Comparison of ENCODE assay signal across 13 cellular contexts in genomic region chr6:135640449-135641111, GRCh38.
DNase-seq lines count a peak whose midpoint lies in the region; ATAC-seq lines count a peak whose summit lies in the region.
"Had no signal": no experiment of that assay in that cellular context is flagged by ENCODE, and none has a peak within 500 bp of the region (broad histone marks: within the 10 kb centered on the region; RNA-seq: fewer than 3 reads in every experiment).

No MANE protein-coding gene starts in this region.

- ATAC-seq in HG02610 (IDR thresholded peaks at IDR 0.05; ENCODE audit: unreplicated experiment), result peak; percentile 76
- peak; percentile 91 for ATAC-seq in stimulated activated effector memory CD8-positive, alpha-beta T cell treated with anti-CD3 and anti-CD28 coated beads, Interleukin-12 subunit alpha, Interleukin-12 subunit beta, amount 100 ng/mL, for 72 hours
- ATAC-seq in HG03135 (IDR thresholded peaks at IDR 0.05; ENCODE audit: unreplicated experiment), result no peak
- no peak for ATAC-seq in HG02571 (IDR thresholded peaks at IDR 0.05; ENCODE audit: unreplicated experiment)
- ATAC-seq: Right ventricle myocardium inferior had no signal

- H3K27me3 Mint-ChIP-seq in activated T-cell treated with anti-CD3 and anti-CD28 coated beads, Interleukin-2, amount 50 U/mL, for 24 hours, result peaks cover 6% of the 10 kb centered on the region
- peaks cover 2% of the 10 kb centered on the region for H3K27me3 Mint-ChIP-seq in activated T-helper 1 cell treated with anti-CD3 and anti-CD28 coated beads, Interleukin-12 subunit alpha, Interleukin-12 subunit beta, Interleukin-2, Interleukin-4 antibody, amounts not matched to agents 30 ng/mL and 10 ng/mL and 1 ng/mL, durations not matched to agents 14 hours and 24 hours and 36 hours (ENCODE audit: insufficient read depth)

- H3K4me1 Mint-ChIP-seq in activated T-cell treated with anti-CD3 and anti-CD28 coated beads, Interleukin-2, amount 50 U/mL, for 24 hours (ENCODE audit: low read depth), result peaks cover 65% of the 10 kb centered on the region
- H3K4me1 Mint-ChIP-seq in activated T-helper 1 cell treated with anti-CD3 and anti-CD28 coated beads, Interleukin-12 subunit alpha, Interleukin-12 subunit beta, Interleukin-2, Interleukin-4 antibody, amounts not matched to agents 30 ng/mL and 10 ng/mL and 1 ng/mL, durations not matched to agents 14 hours and 24 hours and 36 hours (ENCODE audit: low read depth), result peaks cover 68% of the 10 kb centered on the region
- peaks cover 51% of the 10 kb centered on the region for H3K4me1 Mint-ChIP-seq in stimulated activated effector memory CD8-positive, alpha-beta T cell treated with anti-CD3 and anti-CD28 coated beads, Interleukin-12 subunit alpha, Interleukin-12 subunit beta, amount 100 ng/mL, for 72 hours

- peak overlapping the region; percentile 88 for H3K27ac Mint-ChIP-seq in activated T-cell treated with anti-CD3 and anti-CD28 coated beads, Interleukin-2, amount 50 U/mL, for 24 hours
- H3K27ac Mint-ChIP-seq in activated T-helper 1 cell treated with anti-CD3 and anti-CD28 coated beads, Interleukin-12 subunit alpha, Interleukin-12 subunit beta, Interleukin-2, Interleukin-4 antibody, amounts not matched to agents 30 ng/mL and 10 ng/mL and 1 ng/mL, durations not matched to agents 14 hours and 24 hours and 36 hours, result peak overlapping the region; percentile 91
- peak overlapping the region; percentile 46 for H3K27ac Mint-ChIP-seq in stimulated activated effector memory CD8-positive, alpha-beta T cell treated with anti-CD3 and anti-CD28 coated beads, Interleukin-12 subunit alpha, Interleukin-12 subunit beta, amount 100 ng/mL, for 72 hours

- H3K36me3 Mint-ChIP-seq in activated T-cell treated with anti-CD3 and anti-CD28 coated beads, Interleukin-2, amount 50 U/mL, for 24 hours (ENCODE audit: low read depth), result peaks cover 42% of the 10 kb centered on the region
- peaks cover 49% of the 10 kb centered on the region for H3K36me3 Mint-ChIP-seq in activated T-helper 1 cell treated with anti-CD3 and anti-CD28 coated beads, Interleukin-12 subunit alpha, Interleukin-12 subunit beta, Interleukin-2, Interleukin-4 antibody, amounts not matched to agents 30 ng/mL and 10 ng/mL and 1 ng/mL, durations not matched to agents 14 hours and 24 hours and 36 hours (ENCODE audit: low read depth)
- peaks cover 33% of the 10 kb centered on the region for H3K36me3 Mint-ChIP-seq in stimulated activated effector memory CD8-positive, alpha-beta T cell treated with anti-CD3 and anti-CD28 coated beads, Interleukin-12 subunit alpha, Interleukin-12 subunit beta, amount 100 ng/mL, for 72 hours

- intact Hi-C loops in activated T-helper 1 cell treated with anti-CD3 and anti-CD28 coated beads, Interleukin-12 subunit alpha, Interleukin-12 subunit beta, Interleukin-2, Interleukin-4 antibody, amounts not matched to agents 30 ng/mL and 10 ng/mL and 1 ng/mL, durations not matched to agents 14 hours and 24 hours and 36 hours (cut with micrococcal nuclease), result loop anchor here (1.0 to 10.0 kb wide), 4 partner anchors 16 to 1144 kb away; no protein-coding TSS in a partner anchor

- DNase-seq in activated T-cell treated with anti-CD3 and anti-CD28 coated beads, Interleukin-2, amount 50 U/mL, for 24 hours, result no peak
- no peak for DNase-seq in activated T-cell treated with anti-CD3 and anti-CD28 coated beads, Interleukin-2, amount 50 U/mL, for 1 hour
- no peak for DNase-seq in activated T-helper 1 cell treated with anti-CD3 and anti-CD28 coated beads, Interleukin-12 subunit alpha, Interleukin-12 subunit beta, Interleukin-2, Interleukin-4 antibody, amounts not matched to agents 30 ng/mL and 10 ng/mL and 1 ng/mL, durations not matched to agents 14 hours and 24 hours and 36 hours (ENCODE audit: low spot score)
- DNase-seq in stimulated activated effector memory CD8-positive, alpha-beta T cell treated with anti-CD3 and anti-CD28 coated beads, Interleukin-12 subunit alpha, Interleukin-12 subunit beta, amount 100 ng/mL, for 72 hours (ENCODE audit: low spot score in 2 of 2), result no peak
- DNase-seq in stimulated activated CD4-positive, alpha-beta T cell treated with anti-CD3 and anti-CD28 coated beads, Interleukin-4, amount 100 ng/mL, for 4 hours, result no peak
- DNase-seq: activated CD4-positive, alpha-beta T cell treated with anti-CD3 and anti-CD28 coated beads, Interleukin-2, amount 50 U/mL, for 4 hours; mesendoderm; NK-92 treated with Interleukin-12 subunit alpha and Interleukin-12 subunit beta, amount 100 ng/mL, for 24 hours; substantia nigra had no signal

- H3K9me3 Mint-ChIP-seq in activated T-cell treated with anti-CD3 and anti-CD28 coated beads, Interleukin-2, amount 50 U/mL, for 24 hours, result peaks cover 20% of the 10 kb centered on the region
- H3K9me3 Mint-ChIP-seq in activated T-helper 1 cell treated with anti-CD3 and anti-CD28 coated beads, Interleukin-12 subunit alpha, Interleukin-12 subunit beta, Interleukin-2, Interleukin-4 antibody, amounts not matched to agents 30 ng/mL and 10 ng/mL and 1 ng/mL, durations not matched to agents 14 hours and 24 hours and 36 hours, result peaks cover 48% of the 10 kb centered on the region
- peaks cover 4% of the 10 kb centered on the region for H3K9me3 Mint-ChIP-seq in stimulated activated effector memory CD8-positive, alpha-beta T cell treated with anti-CD3 and anti-CD28 coated beads, Interleukin-12 subunit alpha, Interleukin-12 subunit beta, amount 100 ng/mL, for 72 hours

- peak overlapping the region; percentile 21 for H3K4me3 Mint-ChIP-seq in activated T-cell treated with anti-CD3 and anti-CD28 coated beads, Interleukin-2, amount 50 U/mL, for 24 hours
- H3K4me3 Mint-ChIP-seq in activated T-helper 1 cell treated with anti-CD3 and anti-CD28 coated beads, Interleukin-12 subunit alpha, Interleukin-12 subunit beta, Interleukin-2, Interleukin-4 antibody, amounts not matched to agents 30 ng/mL and 10 ng/mL and 1 ng/mL, durations not matched to agents 14 hours and 24 hours and 36 hours, result peak overlapping the region; percentile 38
- H3K4me3 Mint-ChIP-seq in stimulated activated effector memory CD8-positive, alpha-beta T cell treated with anti-CD3 and anti-CD28 coated beads, Interleukin-12 subunit alpha, Interleukin-12 subunit beta, amount 100 ng/mL, for 72 hours, result peak overlapping the region; percentile 36

Comparison
In these comparisons a context has a peak if more than half of its experiments do, and no peak if none do; other contexts are left out.
1. ATAC-seq: peak in HG02610 (single experiment) and stimulated activated effector memory CD8-positive, alpha-beta T cell treated with anti-CD3 and anti-CD28 coated beads, Interleukin-12 subunit alpha, Interleukin-12 subunit beta, amount 100 ng/mL, for 72 hours (single experiment); none in HG03135 (single experiment) and HG02571 (single experiment).
2. Peak in every context shown above with its lines, with median percentiles within 50 percentile points of each other: H3K27ac Mint-ChIP-seq and H3K4me3 Mint-ChIP-seq.